In the genomic region with DNA sequence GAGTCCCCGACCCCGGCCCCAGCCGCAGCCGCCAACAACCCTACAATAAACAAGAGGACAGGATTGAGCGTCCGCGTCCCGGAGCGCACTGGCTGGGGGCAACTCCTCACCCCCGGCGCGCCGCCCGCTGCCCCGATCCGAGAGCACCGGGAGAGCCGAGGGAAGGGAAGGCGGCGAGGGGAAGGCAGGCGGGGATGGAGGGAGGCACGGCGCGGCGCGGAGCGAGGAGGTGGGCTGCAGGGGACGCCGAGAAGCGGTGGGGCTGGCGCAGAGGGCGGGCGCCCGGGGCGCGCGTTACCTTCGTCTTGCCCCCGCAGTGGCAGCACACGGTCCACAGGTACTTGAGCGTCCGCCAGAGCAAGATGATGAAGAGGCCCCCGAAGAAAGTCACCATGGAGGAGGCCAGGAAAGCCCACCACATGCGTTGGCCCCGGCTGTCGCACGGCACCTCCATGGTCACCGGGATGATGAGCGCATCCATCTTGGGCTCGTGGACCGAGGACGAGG, we compare ENCODE assay signal across 9 cellular contexts. TPM values are rescaled to one million over a fixed set of nuclear protein-coding genes. Genes with fewer than 3 reads are reported as not detected.
DNase-seq lines count a peak whose midpoint lies in the region; ATAC-seq and TF ChIP-seq lines count a peak whose summit lies in the region.
"Had no signal": no experiment of that assay in that cellular context is flagged by ENCODE, and none has a peak within 500 bp of the region (broad histone marks: within the 10 kb centered on the region; RNA-seq: fewer than 3 reads in every experiment).

No MANE protein-coding gene starts in this region.

- ATAC-seq in GM21737 (IDR thresholded peaks at IDR 0.05; ENCODE audit: unreplicated experiment) (no peak), body of pancreas (no peak)

- TF ChIP-seq CTCF in body of pancreas (IDR thresholded peaks at IDR 0.05) = no peak

- no peaks in the 10 kb centered on the region for H3K9me3 Mint-ChIP-seq in activated naive CD8-positive, alpha-beta T cell treated with anti-CD3 and anti-CD28 coated beads for 36 hours
- H3K9me3 Mint-ChIP-seq in stimulated activated naive CD8-positive, alpha-beta T cell treated with anti-CD3 and anti-CD28 coated beads, Interleukin-15, Interleukin-2, amounts not matched to agents 100 ng/mL and 50 ng/mL, for 24 hours = no peaks in the 10 kb centered on the region

- no peak overlapping the region for H3K27ac Mint-ChIP-seq in activated naive CD8-positive, alpha-beta T cell treated with anti-CD3 and anti-CD28 coated beads for 36 hours
- H3K27ac Mint-ChIP-seq in stimulated activated naive CD8-positive, alpha-beta T cell treated with anti-CD3 and anti-CD28 coated beads, Interleukin-15, Interleukin-2, amounts not matched to agents 100 ng/mL and 50 ng/mL, for 24 hours = no peak overlapping the region

- H3K36me3 ChIP-seq in iPS-18a (ENCODE audit: control insufficient read depth, low read depth, low read length) (no peaks in the 10 kb centered on the region), body of pancreas (replicated peaks in 1 of 2; ENCODE audit: insufficient read depth in 1 of 2, low read depth in 2 of 2) (no peaks in the 10 kb centered on the region)

- DNase-seq in NCI-H1417 (lab: John Stamatoyannopoulos, UW) = peak in 2 of 3 experiments; percentile 72
- no peak for DNase-seq in NCI-H1417 treated with DMSO at 0.1 percent for 48 hours (lab: John Stamatoyannopoulos, UW)
- DNase-seq in activated naive CD8-positive, alpha-beta T cell treated with anti-CD3 and anti-CD28 coated beads for 36 hours = no peak
- DNase-seq in medulla oblongata (ENCODE audit: extremely low spot score) = no peak
- no peak for DNase-seq in body of pancreas

- peaks cover 77% of the 10 kb centered on the region for H3K27me3 Mint-ChIP-seq in activated naive CD8-positive, alpha-beta T cell treated with anti-CD3 and anti-CD28 coated beads for 36 hours
- peaks cover 82% of the 10 kb centered on the region for H3K27me3 Mint-ChIP-seq in stimulated activated naive CD8-positive, alpha-beta T cell treated with anti-CD3 and anti-CD28 coated beads, Interleukin-15, Interleukin-2, amounts not matched to agents 100 ng/mL and 50 ng/mL, for 24 hours

- intact Hi-C loops in body of pancreas (cut with DNase I) = loop anchor here (10.0 kb wide), 1 partner anchor 392 kb away; no protein-coding TSS in a partner anchor

- H3K27me3 ChIP-seq in iPS-18a (ENCODE audit: control insufficient read depth, insufficient read depth, low read length) = peaks cover 76% of the 10 kb centered on the region
- H3K27me3 ChIP-seq in body of pancreas = peaks cover 0 to 9% of the 10 kb centered on the region in 2 donors

- no peak overlapping the region for H3K27ac ChIP-seq in iPS-18a (ENCODE audit: low read length)
- H3K27ac ChIP-seq in body of pancreas = no peak overlapping the region
- H3K27ac ChIP-seq: epithelial cell of prostate had no signal

- H3K4me1 Mint-ChIP-seq in activated naive CD8-positive, alpha-beta T cell treated with anti-CD3 and anti-CD28 coated beads for 36 hours = peaks cover 4% of the 10 kb centered on the region
- H3K4me1 Mint-ChIP-seq in stimulated activated naive CD8-positive, alpha-beta T cell treated with anti-CD3 and anti-CD28 coated beads, Interleukin-15, Interleukin-2, amounts not matched to agents 100 ng/mL and 50 ng/mL, for 24 hours (ENCODE audit: low read depth) = peaks cover 3% of the 10 kb centered on the region

- H3K4me3 Mint-ChIP-seq in activated naive CD8-positive, alpha-beta T cell treated with anti-CD3 and anti-CD28 coated beads for 36 hours = peak overlapping the region; percentile 84
- H3K4me3 Mint-ChIP-seq in stimulated activated naive CD8-positive, alpha-beta T cell treated with anti-CD3 and anti-CD28 coated beads, Interleukin-15, Interleukin-2, amounts not matched to agents 100 ng/mL and 50 ng/mL, for 24 hours = peak overlapping the region; percentile 73

- H3K36me3 Mint-ChIP-seq in activated naive CD8-positive, alpha-beta T cell treated with anti-CD3 and anti-CD28 coated beads for 36 hours = no peaks in the 10 kb centered on the region
- H3K36me3 Mint-ChIP-seq in stimulated activated naive CD8-positive, alpha-beta T cell treated with anti-CD3 and anti-CD28 coated beads, Interleukin-15, Interleukin-2, amounts not matched to agents 100 ng/mL and 50 ng/mL, for 24 hours (ENCODE audit: low read depth) = no peaks in the 10 kb centered on the region

- H3K4me3 ChIP-seq in iPS-18a (ENCODE audit: low read length) (peak overlapping the region; percentile 70), body of pancreas (peak overlapping the region in 1 of 2 donors; percentile 46)

- peaks cover 17% of the 10 kb centered on the region for H3K4me1 ChIP-seq in iPS-18a (ENCODE audit: control insufficient read depth, low read depth, low read length)
- peaks cover 28% of the 10 kb centered on the region for H3K4me1 ChIP-seq in body of pancreas

- H3K9me3 ChIP-seq in iPS-18a (ENCODE audit: control insufficient read depth, low read depth, low read length) (no peaks in the 10 kb centered on the region), body of pancreas (no peaks in the 10 kb centered on the region)

- no peak for TF ChIP-seq POLR2A in body of pancreas (IDR thresholded peaks at IDR 0.05)

- 0 to 1% methylated on average over 27 to 52 of the region's 52 CpGs for WGBS in body of pancreas, 2 donors

- H3K9ac ChIP-seq in iPS-18a (ENCODE audit: low read length) = no peak overlapping the region

RNA-seq across cellular contexts. Expression of gene KCNMA1, which starts 0.6 kb away (rescaled TPM):
- total RNA-seq in activated naive CD8-positive, alpha-beta T cell treated with anti-CD3 and anti-CD28 coated beads for 36 hours = not detected
- 1 to 10 TPM; 5.9 to 9.3 TPM for total RNA-seq in body of pancreas

Comparison
In these comparisons a context has a peak if more than half of its experiments do, and no peak if none do; other contexts are left out.
1. DNase-seq: peak in NCI-H1417 (2 of 3); none in NCI-H1417 treated with DMSO at 0.1 percent for 48 hours (single experiment), activated naive CD8-positive, alpha-beta T cell treated with anti-CD3 and anti-CD28 coated beads for 36 hours (single experiment), medulla oblongata (single experiment) and body of pancreas (0 of 4).
2. RNA of gene KCNMA1, which starts 0.6 kb away (total RNA-seq): 5.9 to 9.3 TPM in body of pancreas; not detected in activated naive CD8-positive, alpha-beta T cell treated with anti-CD3 and anti-CD28 coated beads for 36 hours; every median in the first group is over 4 times any median in the second.